ENCODE assay signal across 16 cellular contexts in genomic region chr10:79014796-79015195, GRCh38.
"Had no signal": no experiment of that assay in that cellular context is flagged by ENCODE, and none has a peak within 500 bp of the region (broad histone marks: within the 10 kb centered on the region; RNA-seq: fewer than 3 reads in every experiment).

No MANE protein-coding gene starts in this region.

- H3K9me3 ChIP-seq: ascending aorta, colonic mucosa, uterus had no signal

- H3K9me3 Mint-ChIP-seq: activated CD4-positive, alpha-beta T cell treated with anti-CD3 and anti-CD28 coated beads, Interleukin-2, amount 10 ng/mL, durations not matched to agents 7 days and 5 days; activated T-helper 1 cell treated with anti-CD3 and anti-CD28 coated beads, Interleukin-12 subunit alpha, Interleukin-12 subunit beta, Interleukin-2, Interleukin-4 antibody, amounts not matched to agents 30 ng/mL and 10 ng/mL and 1 ng/mL, durations not matched to agents 14 hours and 24 hours and 36 hours; natural killer cell treated with Interleukin-12 subunit alpha and Interleukin-12 subunit beta and Interleukin-15 and Interleukin-18, amount 100 ng/mL, for 72 hours; T-helper 2 cell treated with Interferon-gamma antibody and Interleukin-4, amounts not matched to agents 5 μg/mL and 100 μg/mL, for 36 hours had no signal

- H3K27ac Mint-ChIP-seq: activated CD4-positive, alpha-beta T cell treated with anti-CD3 and anti-CD28 coated beads, Interleukin-2, amount 10 ng/mL, durations not matched to agents 7 days and 5 days; activated T-helper 1 cell treated with anti-CD3 and anti-CD28 coated beads, Interleukin-12 subunit alpha, Interleukin-12 subunit beta, Interleukin-2, Interleukin-4 antibody, amounts not matched to agents 30 ng/mL and 10 ng/mL and 1 ng/mL, durations not matched to agents 14 hours and 24 hours and 36 hours; memory B cell; natural killer cell treated with Interleukin-12 subunit alpha and Interleukin-12 subunit beta and Interleukin-15 and Interleukin-18, amount 100 ng/mL, for 72 hours; stimulated activated effector memory CD8-positive, alpha-beta T cell treated with anti-CD3 and anti-CD28 coated beads, Interleukin-12 subunit alpha, Interleukin-12 subunit beta, amount 100 ng/mL, for 72 hours; T-helper 2 cell treated with Interferon-gamma antibody and Interleukin-4, amounts not matched to agents 5 μg/mL and 100 μg/mL, for 36 hours had no signal

- H3K4me1 Mint-ChIP-seq: activated CD4-positive, alpha-beta T cell treated with anti-CD3 and anti-CD28 coated beads, Interleukin-2, amount 10 ng/mL, durations not matched to agents 7 days and 5 days; memory B cell; stimulated activated effector memory CD8-positive, alpha-beta T cell treated with anti-CD3 and anti-CD28 coated beads, Interleukin-12 subunit alpha, Interleukin-12 subunit beta, amount 100 ng/mL, for 72 hours had no signal

- H3K36me3 ChIP-seq: ascending aorta, colonic mucosa, tibial artery, uterus had no signal

- DNase-seq: activated CD4-positive, alpha-beta T cell treated with anti-CD3 and anti-CD28 coated beads, Interleukin-2, amount 10 ng/mL, durations not matched to agents 7 days and 5 days; activated CD4-positive, CD25-positive, alpha-beta regulatory T cell; activated naive CD4-positive, alpha-beta T cell; colonic mucosa; islet precursor cell; occipital lobe; SW 1271; tibial artery; uterus had no signal

- H3K27ac ChIP-seq: ascending aorta, colonic mucosa, tibial artery, uterus had no signal

- H3K27me3 ChIP-seq: ascending aorta, colonic mucosa, tibial artery, uterus had no signal

- H3K4me3 ChIP-seq: ascending aorta, colonic mucosa, tibial artery, uterus had no signal

- H3K36me3 Mint-ChIP-seq: stimulated activated effector memory CD8-positive, alpha-beta T cell treated with anti-CD3 and anti-CD28 coated beads, Interleukin-12 subunit alpha, Interleukin-12 subunit beta, amount 100 ng/mL, for 72 hours had no signal

- H3K4me3 Mint-ChIP-seq: activated CD4-positive, alpha-beta T cell treated with anti-CD3 and anti-CD28 coated beads, Interleukin-2, amount 10 ng/mL, durations not matched to agents 7 days and 5 days; activated T-helper 1 cell treated with anti-CD3 and anti-CD28 coated beads, Interleukin-12 subunit alpha, Interleukin-12 subunit beta, Interleukin-2, Interleukin-4 antibody, amounts not matched to agents 30 ng/mL and 10 ng/mL and 1 ng/mL, durations not matched to agents 14 hours and 24 hours and 36 hours; memory B cell; natural killer cell treated with Interleukin-12 subunit alpha and Interleukin-12 subunit beta and Interleukin-15 and Interleukin-18, amount 100 ng/mL, for 72 hours; stimulated activated effector memory CD8-positive, alpha-beta T cell treated with anti-CD3 and anti-CD28 coated beads, Interleukin-12 subunit alpha, Interleukin-12 subunit beta, amount 100 ng/mL, for 72 hours; T-helper 2 cell treated with Interferon-gamma antibody and Interleukin-4, amounts not matched to agents 5 μg/mL and 100 μg/mL, for 36 hours had no signal

- H3K4me1 ChIP-seq: ascending aorta, colonic mucosa, tibial artery, uterus had no signal

- ATAC-seq: left lobe of liver; stimulated activated effector memory CD8-positive, alpha-beta T cell treated with anti-CD3 and anti-CD28 coated beads, Interleukin-12 subunit alpha, Interleukin-12 subunit beta, amount 100 ng/mL, for 72 hours had no signal
